ENCODE assay signal across 1 cellular context in genomic region chr7:134444198-134444960, GRCh38.
TF ChIP-seq lines count a peak whose summit lies in the region.

No MANE protein-coding gene starts in this region.

TF ChIP-seq in HepG2, 621 proteins besides CTCF, POLR2A, EP300 and RAD21:
- TF ChIP-seq, protein P1, sequence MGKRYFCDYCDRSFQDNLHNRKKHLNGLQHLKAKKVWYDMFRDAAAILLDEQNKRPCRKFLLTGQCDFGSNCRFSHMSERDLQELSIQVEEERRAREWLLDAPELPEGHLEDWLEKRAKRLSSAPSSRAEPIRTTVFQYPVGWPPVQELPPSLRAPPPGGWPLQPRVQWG (CRISPR knock-in tag; IDR thresholded peaks at IDR 0.05; ENCODE audit: borderline replicate concordance, low read depth) = no peak
- TF ChIP-seq GPBP1L1 (CRISPR knock-in tag; IDR thresholded peaks at IDR 0.05) (no peak), FOXP1 (IDR thresholded peaks at IDR 0.05) (no peak), FOXP1 (CRISPR knock-in tag; IDR thresholded peaks at IDR 0.05) (no peak), DRAP1 (CRISPR knock-in tag; IDR thresholded peaks at IDR 0.05) (no peak), ZNF713 (CRISPR knock-in tag; IDR thresholded peaks at IDR 0.05) (no peak), YEATS4 (CRISPR knock-in tag; IDR thresholded peaks at IDR 0.05; ENCODE audit: borderline replicate concordance) (no peak), HNRNPK (IDR thresholded peaks at IDR 0.05; ENCODE audit: low read depth, low read length, poor library complexity, severe bottlenecking) (no peak), ZHX2 (IDR thresholded peaks at IDR 0.05; ENCODE audit: low read depth) (no peak), ZHX2 (CRISPR knock-in tag; IDR thresholded peaks at IDR 0.05; ENCODE audit: borderline replicate concordance) (no peak), KAT7 (CRISPR knock-in tag; IDR thresholded peaks at IDR 0.05; ENCODE audit: borderline replicate concordance) (no peak), MAFF (IDR thresholded peaks at IDR 0.05; ENCODE audit: low read depth, low read length) (no peak), NFATC3 (CRISPR knock-in tag; IDR thresholded peaks at IDR 0.05) (no peak)
- TF ChIP-seq, protein P2, sequence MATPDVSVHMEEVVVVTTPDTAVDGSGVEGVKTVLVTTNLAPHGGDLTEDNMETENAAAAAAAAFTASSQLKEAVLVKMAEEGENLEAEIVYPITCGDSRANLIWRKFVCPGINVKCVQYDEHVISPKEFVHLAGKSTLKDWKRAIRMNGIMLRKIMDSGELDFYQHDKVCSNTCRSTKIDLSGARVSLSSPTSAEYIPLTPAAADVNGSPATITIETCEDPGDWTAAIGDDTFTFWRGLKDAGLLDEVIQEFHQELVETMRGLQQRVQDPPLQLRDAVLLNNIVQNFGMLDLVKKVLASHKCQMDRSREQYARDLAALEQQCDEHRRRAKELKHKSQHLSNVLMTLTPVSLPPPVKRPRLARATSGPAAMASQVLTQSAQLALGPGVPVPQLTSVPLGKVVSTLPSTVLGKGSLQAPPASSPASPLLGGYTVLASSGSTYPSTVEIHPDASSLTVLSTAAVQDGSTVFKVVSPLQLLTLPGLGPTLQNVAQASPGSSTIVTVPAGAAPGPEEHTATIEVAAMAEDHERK (CRISPR knock-in tag; IDR thresholded peaks at IDR 0.05; ENCODE audit: low read depth) = no peak
- TF ChIP-seq, protein P3, sequence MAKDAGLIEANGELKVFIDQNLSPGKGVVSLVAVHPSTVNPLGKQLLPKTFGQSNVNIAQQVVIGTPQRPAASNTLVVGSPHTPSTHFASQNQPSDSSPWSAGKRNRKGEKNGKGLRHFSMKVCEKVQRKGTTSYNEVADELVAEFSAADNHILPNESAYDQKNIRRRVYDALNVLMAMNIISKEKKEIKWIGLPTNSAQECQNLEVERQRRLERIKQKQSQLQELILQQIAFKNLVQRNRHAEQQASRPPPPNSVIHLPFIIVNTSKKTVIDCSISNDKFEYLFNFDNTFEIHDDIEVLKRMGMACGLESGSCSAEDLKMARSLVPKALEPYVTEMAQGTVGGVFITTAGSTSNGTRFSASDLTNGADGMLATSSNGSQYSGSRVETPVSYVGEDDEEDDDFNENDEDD (CRISPR knock-in tag; IDR thresholded peaks at IDR 0.05; ENCODE audit: borderline replicate concordance) = no peak
- TF ChIP-seq, protein P4, sequence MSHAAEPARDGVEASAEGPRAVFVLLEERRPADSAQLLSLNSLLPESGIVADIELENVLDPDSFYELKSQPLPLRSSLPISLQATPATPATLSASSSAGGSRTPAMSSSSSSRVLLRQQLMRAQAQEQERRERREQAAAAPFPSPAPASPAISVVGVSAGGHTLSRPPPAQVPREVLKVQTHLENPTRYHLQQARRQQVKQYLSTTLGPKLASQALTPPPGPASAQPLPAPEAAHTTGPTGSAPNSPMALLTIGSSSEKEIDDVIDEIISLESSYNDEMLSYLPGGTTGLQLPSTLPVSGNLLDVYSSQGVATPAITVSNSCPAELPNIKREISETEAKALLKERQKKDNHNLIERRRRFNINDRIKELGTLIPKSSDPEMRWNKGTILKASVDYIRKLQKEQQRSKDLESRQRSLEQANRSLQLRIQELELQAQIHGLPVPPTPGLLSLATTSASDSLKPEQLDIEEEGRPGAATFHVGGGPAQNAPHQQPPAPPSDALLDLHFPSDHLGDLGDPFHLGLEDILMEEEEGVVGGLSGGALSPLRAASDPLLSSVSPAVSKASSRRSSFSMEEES (CRISPR knock-in tag; IDR thresholded peaks at IDR 0.05) = no peak
